Comparison of ENCODE assay signal across 26 cellular contexts in the genomic region with DNA sequence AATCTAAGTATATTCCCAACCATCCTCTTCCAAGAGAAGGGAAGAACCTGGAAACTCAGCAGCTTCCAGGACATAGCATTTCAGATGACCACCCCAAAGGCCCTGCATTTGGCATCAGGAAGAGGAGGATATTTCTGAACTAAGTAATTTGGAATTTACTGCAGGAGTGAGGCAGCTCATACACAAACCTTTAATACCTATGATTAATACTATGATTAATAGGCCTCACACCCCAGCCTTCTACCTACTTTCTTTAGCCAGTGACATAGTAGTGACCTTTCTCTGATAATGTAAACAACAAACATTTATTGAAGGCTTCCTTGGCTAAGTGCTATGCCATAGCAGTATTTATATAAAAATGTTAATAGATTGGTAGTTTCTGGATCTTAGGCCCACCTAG. TPM values are rescaled to one million over a fixed set of nuclear protein-coding genes. Genes with fewer than 3 reads are reported as not detected.
"Had no signal": no experiment of that assay in that cellular context is flagged by ENCODE, and none has a peak within 500 bp of the region (broad histone marks: within the 10 kb centered on the region; RNA-seq: fewer than 3 reads in every experiment).

No MANE protein-coding gene starts in this region.

- ATAC-seq: activated CD8-positive, alpha-beta memory T cell treated with anti-CD3 and anti-CD28 coated beads, Interleukin-2, amount 10 ng/mL, durations not matched to agents 7 days and 5 days; body of pancreas; left lung; stimulated activated naive CD8-positive, alpha-beta T cell treated with anti-CD3 and anti-CD28 coated beads, Interleukin-15, Interleukin-2, amounts not matched to agents 100 U/mL and 50 U/mL, for 24 hours; T-cell had no signal

- H3K27ac Mint-ChIP-seq: activated B cell treated with CpG ODN at 0.5 μM for 24 hours; activated CD4-positive, alpha-beta memory T cell treated with anti-CD3 and anti-CD28 coated beads for 36 hours; activated CD8-positive, alpha-beta memory T cell treated with anti-CD3 and anti-CD28 coated beads, Interleukin-2, amount 10 ng/mL, durations not matched to agents 7 days and 5 days; activated naive CD8-positive, alpha-beta T cell treated with anti-CD3 and anti-CD28 coated beads, Interleukin-2, amount 10 ng/mL, durations not matched to agents 7 days and 5 days; nephron progenitor cell; progenitor cell of endocrine pancreas; T-cell had no signal

- H3K9me3 Mint-ChIP-seq: activated B cell treated with CpG ODN at 0.5 μM for 24 hours; activated CD4-positive, alpha-beta memory T cell treated with anti-CD3 and anti-CD28 coated beads for 36 hours; activated naive CD8-positive, alpha-beta T cell treated with anti-CD3 and anti-CD28 coated beads, Interleukin-2, amount 10 ng/mL, durations not matched to agents 7 days and 5 days; nephron progenitor cell; T-cell had no signal

- H3K4me1 Mint-ChIP-seq: activated B cell treated with CpG ODN at 0.5 μM for 24 hours, nephron progenitor cell, T-cell had no signal

- DNase-seq: activated B cell treated with CpG ODN at 0.5 μM for 24 hours; activated CD4-positive, alpha-beta memory T cell treated with anti-CD3 and anti-CD28 coated beads for 36 hours; activated CD4-positive, alpha-beta T cell treated with anti-CD3 and anti-CD28 coated beads for 4 hours; activated CD8-positive, alpha-beta memory T cell treated with anti-CD3 and anti-CD28 coated beads, Interleukin-2, amount 10 ng/mL, durations not matched to agents 7 days and 5 days; activated naive CD4-positive, alpha-beta T cell; activated naive CD8-positive, alpha-beta T cell treated with anti-CD3 and anti-CD28 coated beads, Interleukin-2, amount 10 ng/mL, durations not matched to agents 7 days and 5 days; body of pancreas; central memory CD4-positive, alpha-beta T cell; colonic mucosa; esophagus squamous epithelium; glutamatergic neuron; hippocampal formation; left lung; midbrain; nephron progenitor cell; nucleus accumbens; stimulated activated naive CD8-positive, alpha-beta T cell treated with anti-CD3 and anti-CD28 coated beads, Interleukin-15, Interleukin-2, amounts not matched to agents 100 U/mL and 50 U/mL, for 24 hours; T-cell had no signal

- H3K4me3 Mint-ChIP-seq: activated B cell treated with CpG ODN at 0.5 μM for 24 hours; activated CD4-positive, alpha-beta memory T cell treated with anti-CD3 and anti-CD28 coated beads for 36 hours; activated CD8-positive, alpha-beta memory T cell treated with anti-CD3 and anti-CD28 coated beads, Interleukin-2, amount 10 ng/mL, durations not matched to agents 7 days and 5 days; activated naive CD8-positive, alpha-beta T cell treated with anti-CD3 and anti-CD28 coated beads, Interleukin-2, amount 10 ng/mL, durations not matched to agents 7 days and 5 days; nephron progenitor cell; T-cell had no signal

- H3K27me3 Mint-ChIP-seq: activated B cell treated with CpG ODN at 0.5 μM for 24 hours; activated CD4-positive, alpha-beta memory T cell treated with anti-CD3 and anti-CD28 coated beads for 36 hours; activated CD8-positive, alpha-beta memory T cell treated with anti-CD3 and anti-CD28 coated beads, Interleukin-2, amount 10 ng/mL, durations not matched to agents 7 days and 5 days; progenitor cell of endocrine pancreas; T-cell had no signal

- H3K27me3 ChIP-seq: body of pancreas, colonic mucosa, esophagus squamous epithelium, left lung, right atrium auricular region, tibial nerve had no signal

- H3K9me3 ChIP-seq: body of pancreas, colonic mucosa, esophagus squamous epithelium, left lung, right atrium auricular region, tibial nerve had no signal

- H3K4me1 ChIP-seq: body of pancreas, colonic mucosa, left lung had no signal

- H3K36me3 Mint-ChIP-seq: activated CD4-positive, alpha-beta memory T cell treated with anti-CD3 and anti-CD28 coated beads for 36 hours; activated CD8-positive, alpha-beta memory T cell treated with anti-CD3 and anti-CD28 coated beads, Interleukin-2, amount 10 ng/mL, durations not matched to agents 7 days and 5 days had no signal

- H3K4me3 ChIP-seq: body of pancreas, colonic mucosa, esophagus squamous epithelium, left lung, right atrium auricular region, skin epidermis, tibial nerve had no signal

- H3K27ac ChIP-seq: body of pancreas, colonic mucosa, esophagus squamous epithelium, left lung, right atrium auricular region, skin epidermis had no signal

RNA-seq across cellular contexts. Expression of a gene that starts 23.3 kb away (rescaled TPM):
- total RNA-seq: activated B cell treated with CpG ODN at 0.5 μM for 24 hours; activated CD4-positive, alpha-beta memory T cell treated with anti-CD3 and anti-CD28 coated beads for 36 hours; activated CD8-positive, alpha-beta memory T cell treated with anti-CD3 and anti-CD28 coated beads, Interleukin-2, amount 10 ng/mL, durations not matched to agents 7 days and 5 days; activated naive CD8-positive, alpha-beta T cell treated with anti-CD3 and anti-CD28 coated beads, Interleukin-2, amount 10 ng/mL, durations not matched to agents 7 days and 5 days; body of pancreas; colonic mucosa; esophagus squamous epithelium; fibroblast of villous mesenchyme; left lung; lung microvascular endothelial cell; myocyte; progenitor cell of endocrine pancreas; right atrium auricular region; T-cell; tibial nerve had no signal
- polyA plus RNA-seq: keratinocyte had no signal
